21 cellular contexts compared by ENCODE assay signal in genomic region chr20:57416296-57417022, GRCh38.
"Had no signal": no experiment of that assay in that cellular context is flagged by ENCODE, and none has a peak within 500 bp of the region (broad histone marks: within the 10 kb centered on the region; RNA-seq: fewer than 3 reads in every experiment).

No MANE protein-coding gene starts in this region.

- H3K9me3 Mint-ChIP-seq: activated CD4-positive, alpha-beta T cell treated with anti-CD3 and anti-CD28 coated beads, Interleukin-2, amount 10 ng/mL, durations not matched to agents 24 days and 14 days; activated naive CD4-positive, alpha-beta T cell treated with anti-CD3 and anti-CD28 coated beads, Interleukin-2, amount 50 U/mL, for 24 hours; effector memory CD8-positive, alpha-beta T cell; nephron; stimulated activated memory B cell treated with anti-CD40 and anti-IgM and Interleukin-4, amounts not matched to agents 10 μg/mL and 1 μg/mL and 100 μg/mL, for 72 hours; T-helper 1 cell treated with Interleukin-12 subunit alpha and Interleukin-12 subunit beta and Interleukin-4 antibody, amounts not matched to agents 30 μg/mL and 1 μg/mL, for 36 hours had no signal

- H3K36me3 Mint-ChIP-seq: activated naive CD4-positive, alpha-beta T cell treated with anti-CD3 and anti-CD28 coated beads, Interleukin-2, amount 50 U/mL, for 24 hours; stimulated activated memory B cell treated with anti-CD40 and anti-IgM and Interleukin-4, amounts not matched to agents 10 μg/mL and 1 μg/mL and 100 μg/mL, for 72 hours had no signal

- H2AFZ ChIP-seq: hepatocyte had no signal

- H3K27me3 Mint-ChIP-seq: activated naive CD4-positive, alpha-beta T cell treated with anti-CD3 and anti-CD28 coated beads, Interleukin-2, amount 50 U/mL, for 24 hours; effector memory CD8-positive, alpha-beta T cell; stimulated activated memory B cell treated with anti-CD40 and anti-IgM and Interleukin-4, amounts not matched to agents 10 μg/mL and 1 μg/mL and 100 μg/mL, for 72 hours had no signal

- H3K27me3 ChIP-seq: hepatocyte had no signal

- H3K4me3 Mint-ChIP-seq: activated CD4-positive, alpha-beta T cell treated with anti-CD3 and anti-CD28 coated beads, Interleukin-2, amount 10 ng/mL, durations not matched to agents 24 days and 14 days; activated naive CD4-positive, alpha-beta T cell treated with anti-CD3 and anti-CD28 coated beads, Interleukin-2, amount 50 U/mL, for 24 hours; activated T-cell treated with anti-CD3 and anti-CD28 coated beads, Interleukin-2, amount 50 U/mL, for 72 hours; effector memory CD8-positive, alpha-beta T cell; nephron; stimulated activated memory B cell treated with anti-CD40 and anti-IgM and Interleukin-4, amounts not matched to agents 10 μg/mL and 1 μg/mL and 100 μg/mL, for 72 hours; T-helper 1 cell treated with Interleukin-12 subunit alpha and Interleukin-12 subunit beta and Interleukin-4 antibody, amounts not matched to agents 30 μg/mL and 1 μg/mL, for 36 hours had no signal

- ATAC-seq: activated T-cell treated with anti-CD3 and anti-CD28 coated beads, Interleukin-2, amount 50 U/mL, for 72 hours; effector memory CD8-positive, alpha-beta T cell; foreskin keratinocyte; left cardiac atrium; right cardiac atrium; stimulated activated memory B cell treated with anti-CD40 and anti-IgM and Interleukin-4, amounts not matched to agents 10 μg/mL and 1 μg/mL and 100 μg/mL, for 72 hours; upper lobe of right lung had no signal

- DNase-seq: activated CD4-positive, alpha-beta T cell treated with anti-CD3 and anti-CD28 coated beads, Interleukin-2, amount 10 ng/mL, durations not matched to agents 24 days and 14 days; activated CD8-positive, alpha-beta memory T cell treated with anti-CD3 and anti-CD28 coated beads, Interleukin-2, amount 50 U/mL, for 4 hours; activated gamma-delta T cell; activated T-cell treated with anti-CD3 and anti-CD28 coated beads, Interleukin-2, amount 50 U/mL, for 72 hours; dermis blood vessel endothelial cell; effector memory CD8-positive, alpha-beta T cell; foreskin keratinocyte; left cardiac atrium; midbrain; small intestine; stimulated activated CD4-positive, alpha-beta T cell treated with anti-CD3 and anti-CD28 coated beads, Interleukin-4, amount 100 ng/mL, for 24 hours; upper lobe of right lung had no signal

- H3K79me2 ChIP-seq: hepatocyte had no signal

- H3K27ac ChIP-seq: foreskin keratinocyte, hepatocyte, prostate gland, thoracic aorta, upper lobe of right lung had no signal

- H3K4me1 ChIP-seq: foreskin keratinocyte, prostate gland, upper lobe of right lung had no signal

- H3K27ac Mint-ChIP-seq: activated CD4-positive, alpha-beta T cell treated with anti-CD3 and anti-CD28 coated beads, Interleukin-2, amount 10 ng/mL, durations not matched to agents 24 days and 14 days; activated naive CD4-positive, alpha-beta T cell treated with anti-CD3 and anti-CD28 coated beads, Interleukin-2, amount 50 U/mL, for 24 hours; activated T-cell treated with anti-CD3 and anti-CD28 coated beads, Interleukin-2, amount 50 U/mL, for 72 hours; nephron; stimulated activated memory B cell treated with anti-CD40 and anti-IgM and Interleukin-4, amounts not matched to agents 10 μg/mL and 1 μg/mL and 100 μg/mL, for 72 hours had no signal

- H3K4me3 ChIP-seq: hepatocyte, lung, prostate gland, thoracic aorta, upper lobe of right lung had no signal

- H3K4me2 ChIP-seq: hepatocyte had no signal

- H3K36me3 ChIP-seq: prostate gland, thoracic aorta, upper lobe of right lung had no signal

- H3K9me3 ChIP-seq: prostate gland, thoracic aorta, upper lobe of right lung had no signal
